ENCODE assay signal across 1 cellular context in genomic region chr1:32179443-32180185, GRCh38.
TF ChIP-seq lines count a peak whose summit lies in the region.

TSS of gene TXLNA (plus strand) at chr1:32179675. CDS start at chr1:32180346, 671 bp downstream.

TF ChIP-seq in K562, 482 proteins besides CTCF, POLR2A, EP300 and RAD21 (continued from another document and continues in another):
- TF ChIP-seq THAP7 (CRISPR knock-in tag; IDR thresholded peaks at IDR 0.05) (0 out of 2 replicates have a peak, but pooled peaks have one; percentile 13), FOXA1 (IDR thresholded peaks at IDR 0.05; ENCODE audit: borderline replicate concordance) (no peak), HNRNPLL (IDR thresholded peaks at IDR 0.05; ENCODE audit: low read depth, low read length, poor library complexity, severe bottlenecking) (no peak), MED1 (CRISPR knock-in tag; IDR thresholded peaks at IDR 0.05; ENCODE audit: borderline replicate concordance) (no peak; the same call in 1 of the 2 replicates), NFE2L1 (tag; IDR thresholded peaks at IDR 0.05; ENCODE audit: borderline replicate concordance, low read depth) (no peak), CSDE1 (IDR thresholded peaks at IDR 0.05) (no peak), ARID3B (CRISPR knock-in tag; IDR thresholded peaks at IDR 0.05; ENCODE audit: borderline replicate concordance) (peak; percentile 38; the same call in 1 of the 2 replicates), ZNF263 (CRISPR knock-in tag; IDR thresholded peaks at IDR 0.05; ENCODE audit: borderline replicate concordance) (peak; percentile 64; the same call in 1 of the 2 replicates), ZNF586 (CRISPR knock-in tag; conservative IDR thresholded peaks at IDR 0.05) (no peak), MIER1 (IDR thresholded peaks at IDR 0.05; ENCODE audit: low read depth) (no peak), HDAC2 (IDR thresholded peaks at IDR 0.05) (no peak), DEAF1 (CRISPR knock-in tag; IDR thresholded peaks at IDR 0.05) (no peak), KDM5B (IDR thresholded peaks at IDR 0.05; ENCODE audit: insufficient replicate concordance, low read depth, low read length) (peak; percentile 84), PPARD (CRISPR knock-in tag; IDR thresholded peaks at IDR 0.05) (no peak), NONO (IDR thresholded peaks at IDR 0.05; ENCODE audit: low read depth in 2 of 2, low read length in 1 of 2) (peak; percentile 58 to 75; a peak in 2 of 4 replicates), ZNF253 (CRISPR knock-in tag; conservative IDR thresholded peaks at IDR 0.05) (no peak), SRSF1 (IDR thresholded peaks at IDR 0.05; ENCODE audit: low read depth, low read length) (no peak), HSF4 (CRISPR knock-in tag; IDR thresholded peaks at IDR 0.05; ENCODE audit: borderline replicate concordance) (0 out of 2 replicates have a peak, but pooled peaks have one; percentile 37), MEF2D (tag; conservative IDR thresholded peaks at IDR 0.05; ENCODE audit: low read depth) (no peak), ZNF280A (IDR thresholded peaks at IDR 0.05; ENCODE audit: low read depth, partially characterized antibody) (no peak), NCOA4 (IDR thresholded peaks at IDR 0.05; ENCODE audit: partially characterized antibody) (no peak), TARDBP (IDR thresholded peaks at IDR 0.05) (peak; percentile 98), RBBP5 (IDR thresholded peaks at IDR 0.05; ENCODE audit: borderline replicate concordance, insufficient read depth, low read length, poor library complexity, severe bottlenecking) (peak; percentile 84), NR4A1 (CRISPR knock-in tag; IDR thresholded peaks at IDR 0.05) (peak; percentile 17), NR4A1 (tag; IDR thresholded peaks at IDR 0.05) (peak; percentile 89), ZNF766 (CRISPR knock-in tag; conservative IDR thresholded peaks at IDR 0.05) (peak; percentile 53; the same call in 1 of the 2 replicates), PTTG1 (tag; IDR thresholded peaks at IDR 0.05; ENCODE audit: low read depth) (no peak), ZSCAN32 (CRISPR knock-in tag; IDR thresholded peaks at IDR 0.05) (0 out of 2 replicates have a peak, but pooled peaks have one; percentile 47), SPI1 (IDR thresholded peaks at IDR 0.05; ENCODE audit: borderline replicate concordance, low read depth, low read length) (no peak), ZNF707 (CRISPR knock-in tag; conservative IDR thresholded peaks at IDR 0.05) (no peak), ZNF431 (CRISPR knock-in tag; IDR thresholded peaks at IDR 0.05) (0 out of 2 replicates have a peak, but pooled peaks have one; percentile 65), ZNF780A (CRISPR knock-in tag; IDR thresholded peaks at IDR 0.05) (no peak), NFIC (IDR thresholded peaks at IDR 0.05) (peak; percentile 71), KDM4B (IDR thresholded peaks at IDR 0.05; ENCODE audit: borderline replicate concordance in 2 of 2, low read depth in 1 of 2) (peak in 1 of 2 experiments; percentile 44; a peak in 1 of 4 replicates), OTX1 (CRISPR knock-in tag; IDR thresholded peaks at IDR 0.05) (no peak; the same call in 1 of the 2 replicates), CHD1 (IDR thresholded peaks at IDR 0.05; ENCODE audit: low read length) (no peak)
- TF ChIP-seq, protein P1, sequence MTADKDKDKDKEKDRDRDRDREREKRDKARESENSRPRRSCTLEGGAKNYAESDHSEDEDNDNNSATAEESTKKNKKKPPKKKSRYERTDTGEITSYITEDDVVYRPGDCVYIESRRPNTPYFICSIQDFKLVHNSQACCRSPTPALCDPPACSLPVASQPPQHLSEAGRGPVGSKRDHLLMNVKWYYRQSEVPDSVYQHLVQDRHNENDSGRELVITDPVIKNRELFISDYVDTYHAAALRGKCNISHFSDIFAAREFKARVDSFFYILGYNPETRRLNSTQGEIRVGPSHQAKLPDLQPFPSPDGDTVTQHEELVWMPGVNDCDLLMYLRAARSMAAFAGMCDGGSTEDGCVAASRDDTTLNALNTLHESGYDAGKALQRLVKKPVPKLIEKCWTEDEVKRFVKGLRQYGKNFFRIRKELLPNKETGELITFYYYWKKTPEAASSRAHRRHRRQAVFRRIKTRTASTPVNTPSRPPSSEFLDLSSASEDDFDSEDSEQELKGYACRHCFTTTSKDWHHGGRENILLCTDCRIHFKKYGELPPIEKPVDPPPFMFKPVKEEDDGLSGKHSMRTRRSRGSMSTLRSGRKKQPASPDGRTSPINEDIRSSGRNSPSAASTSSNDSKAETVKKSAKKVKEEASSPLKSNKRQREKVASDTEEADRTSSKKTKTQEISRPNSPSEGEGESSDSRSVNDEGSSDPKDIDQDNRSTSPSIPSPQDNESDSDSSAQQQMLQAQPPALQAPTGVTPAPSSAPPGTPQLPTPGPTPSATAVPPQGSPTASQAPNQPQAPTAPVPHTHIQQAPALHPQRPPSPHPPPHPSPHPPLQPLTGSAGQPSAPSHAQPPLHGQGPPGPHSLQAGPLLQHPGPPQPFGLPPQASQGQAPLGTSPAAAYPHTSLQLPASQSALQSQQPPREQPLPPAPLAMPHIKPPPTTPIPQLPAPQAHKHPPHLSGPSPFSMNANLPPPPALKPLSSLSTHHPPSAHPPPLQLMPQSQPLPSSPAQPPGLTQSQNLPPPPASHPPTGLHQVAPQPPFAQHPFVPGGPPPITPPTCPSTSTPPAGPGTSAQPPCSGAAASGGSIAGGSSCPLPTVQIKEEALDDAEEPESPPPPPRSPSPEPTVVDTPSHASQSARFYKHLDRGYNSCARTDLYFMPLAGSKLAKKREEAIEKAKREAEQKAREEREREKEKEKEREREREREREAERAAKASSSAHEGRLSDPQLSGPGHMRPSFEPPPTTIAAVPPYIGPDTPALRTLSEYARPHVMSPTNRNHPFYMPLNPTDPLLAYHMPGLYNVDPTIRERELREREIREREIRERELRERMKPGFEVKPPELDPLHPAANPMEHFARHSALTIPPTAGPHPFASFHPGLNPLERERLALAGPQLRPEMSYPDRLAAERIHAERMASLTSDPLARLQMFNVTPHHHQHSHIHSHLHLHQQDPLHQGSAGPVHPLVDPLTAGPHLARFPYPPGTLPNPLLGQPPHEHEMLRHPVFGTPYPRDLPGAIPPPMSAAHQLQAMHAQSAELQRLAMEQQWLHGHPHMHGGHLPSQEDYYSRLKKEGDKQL (CRISPR knock-in tag; IDR thresholded peaks at IDR 0.05; ENCODE audit: borderline replicate concordance), result no peak
- TF ChIP-seq, protein P2, sequence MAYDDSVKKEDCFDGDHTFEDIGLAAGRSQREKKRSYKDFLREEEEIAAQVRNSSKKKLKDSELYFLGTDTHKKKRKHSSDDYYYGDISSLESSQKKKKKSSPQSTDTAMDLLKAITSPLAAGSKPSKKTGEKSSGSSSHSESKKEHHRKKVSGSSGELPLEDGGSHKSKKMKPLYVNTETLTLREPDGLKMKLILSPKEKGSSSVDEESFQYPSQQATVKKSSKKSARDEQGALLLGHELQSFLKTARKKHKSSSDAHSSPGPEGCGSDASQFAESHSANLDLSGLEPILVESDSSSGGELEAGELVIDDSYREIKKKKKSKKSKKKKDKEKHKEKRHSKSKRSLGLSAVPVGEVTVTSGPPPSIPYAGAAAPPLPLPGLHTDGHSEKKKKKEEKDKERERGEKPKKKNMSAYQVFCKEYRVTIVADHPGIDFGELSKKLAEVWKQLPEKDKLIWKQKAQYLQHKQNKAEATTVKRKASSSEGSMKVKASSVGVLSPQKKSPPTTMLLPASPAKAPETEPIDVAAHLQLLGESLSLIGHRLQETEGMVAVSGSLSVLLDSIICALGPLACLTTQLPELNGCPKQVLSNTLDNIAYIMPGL (CRISPR knock-in tag; IDR thresholded peaks at IDR 0.05), result peak; percentile 82
- TF ChIP-seq, protein P3, sequence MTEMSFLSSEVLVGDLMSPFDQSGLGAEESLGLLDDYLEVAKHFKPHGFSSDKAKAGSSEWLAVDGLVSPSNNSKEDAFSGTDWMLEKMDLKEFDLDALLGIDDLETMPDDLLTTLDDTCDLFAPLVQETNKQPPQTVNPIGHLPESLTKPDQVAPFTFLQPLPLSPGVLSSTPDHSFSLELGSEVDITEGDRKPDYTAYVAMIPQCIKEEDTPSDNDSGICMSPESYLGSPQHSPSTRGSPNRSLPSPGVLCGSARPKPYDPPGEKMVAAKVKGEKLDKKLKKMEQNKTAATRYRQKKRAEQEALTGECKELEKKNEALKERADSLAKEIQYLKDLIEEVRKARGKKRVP (CRISPR knock-in tag; IDR thresholded peaks at IDR 0.05), result peak; percentile 25; the same call in 1 of the 2 replicates
- TF ChIP-seq, protein P4, sequence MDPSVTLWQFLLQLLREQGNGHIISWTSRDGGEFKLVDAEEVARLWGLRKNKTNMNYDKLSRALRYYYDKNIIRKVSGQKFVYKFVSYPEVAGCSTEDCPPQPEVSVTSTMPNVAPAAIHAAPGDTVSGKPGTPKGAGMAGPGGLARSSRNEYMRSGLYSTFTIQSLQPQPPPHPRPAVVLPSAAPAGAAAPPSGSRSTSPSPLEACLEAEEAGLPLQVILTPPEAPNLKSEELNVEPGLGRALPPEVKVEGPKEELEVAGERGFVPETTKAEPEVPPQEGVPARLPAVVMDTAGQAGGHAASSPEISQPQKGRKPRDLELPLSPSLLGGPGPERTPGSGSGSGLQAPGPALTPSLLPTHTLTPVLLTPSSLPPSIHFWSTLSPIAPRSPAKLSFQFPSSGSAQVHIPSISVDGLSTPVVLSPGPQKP (CRISPR knock-in tag; IDR thresholded peaks at IDR 0.05), result no peak
- TF ChIP-seq, protein P5, sequence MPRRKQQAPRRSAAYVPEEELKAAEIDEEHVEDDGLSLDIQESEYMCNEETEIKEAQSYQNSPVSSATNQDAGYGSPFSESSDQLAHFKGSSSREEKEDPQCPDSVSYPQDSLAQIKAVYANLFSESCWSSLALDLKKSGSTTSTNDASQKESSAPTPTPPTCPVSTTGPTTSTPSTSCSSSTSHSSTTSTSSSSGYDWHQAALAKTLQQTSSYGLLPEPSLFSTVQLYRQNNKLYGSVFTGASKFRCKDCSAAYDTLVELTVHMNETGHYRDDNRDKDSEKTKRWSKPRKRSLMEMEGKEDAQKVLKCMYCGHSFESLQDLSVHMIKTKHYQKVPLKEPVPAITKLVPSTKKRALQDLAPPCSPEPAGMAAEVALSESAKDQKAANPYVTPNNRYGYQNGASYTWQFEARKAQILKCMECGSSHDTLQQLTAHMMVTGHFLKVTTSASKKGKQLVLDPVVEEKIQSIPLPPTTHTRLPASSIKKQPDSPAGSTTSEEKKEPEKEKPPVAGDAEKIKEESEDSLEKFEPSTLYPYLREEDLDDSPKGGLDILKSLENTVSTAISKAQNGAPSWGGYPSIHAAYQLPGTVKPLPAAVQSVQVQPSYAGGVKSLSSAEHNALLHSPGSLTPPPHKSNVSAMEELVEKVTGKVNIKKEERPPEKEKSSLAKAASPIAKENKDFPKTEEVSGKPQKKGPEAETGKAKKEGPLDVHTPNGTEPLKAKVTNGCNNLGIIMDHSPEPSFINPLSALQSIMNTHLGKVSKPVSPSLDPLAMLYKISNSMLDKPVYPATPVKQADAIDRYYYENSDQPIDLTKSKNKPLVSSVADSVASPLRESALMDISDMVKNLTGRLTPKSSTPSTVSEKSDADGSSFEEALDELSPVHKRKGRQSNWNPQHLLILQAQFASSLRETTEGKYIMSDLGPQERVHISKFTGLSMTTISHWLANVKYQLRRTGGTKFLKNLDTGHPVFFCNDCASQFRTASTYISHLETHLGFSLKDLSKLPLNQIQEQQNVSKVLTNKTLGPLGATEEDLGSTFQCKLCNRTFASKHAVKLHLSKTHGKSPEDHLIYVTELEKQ (CRISPR knock-in tag; IDR thresholded peaks at IDR 0.05), result no peak
